ENCODE assay signal across 17 cellular contexts in genomic region chr13:26485786-26486185, GRCh38.
DNase-seq lines count a peak whose midpoint lies in the region; TF ChIP-seq lines count a peak whose summit lies in the region.
"Had no signal": no experiment of that assay in that cellular context is flagged by ENCODE, and none has a peak within 500 bp of the region (broad histone marks: within the 10 kb centered on the region; RNA-seq: fewer than 3 reads in every experiment).

No MANE protein-coding gene starts in this region.

- DNase-seq in NCI-H748 (lab: John Stamatoyannopoulos, UW; ENCODE audit: unreplicated experiment) = peak; percentile 25
- no peak for DNase-seq in NCI-H748 treated with DMSO at 0.1 percent for 48 hours (lab: John Stamatoyannopoulos, UW)
- DNase-seq in dorsolateral prefrontal cortex = peak in 3 of 10 donors; percentile 35 to 61 (median 47)
- DNase-seq in mesendoderm = peak; percentile 37
- DNase-seq in testis = peak; percentile 41
- no peak for DNase-seq in kidney tubule cell (ENCODE audit: low spot score)
- no peak for DNase-seq in CD8-positive, alpha-beta memory T cell
- DNase-seq in NCI-H1105 (lab: John Stamatoyannopoulos, UW) = no peak
- DNase-seq: 8988T; activated CD8-positive, alpha-beta memory T cell treated with anti-CD3 and anti-CD28 coated beads for 24 hours; activated effector memory CD4-positive, alpha-beta T cell treated with anti-CD3 and anti-CD28 coated beads, Interleukin-2, amount 50 U/mL, for 16 hours; DMS79; NCI-H526; pancreas; stimulated activated naive B cell treated with anti-CD40 and anti-IgM and Interleukin-4, amounts not matched to agents 10 μg/mL and 1 μg/mL and 100 μg/mL, for 72 hours; T-cell had no signal

- peaks cover 0 to 2% (median 0%) of the 10 kb centered on the region in 3 donors for H3K36me3 Mint-ChIP-seq in CD8-positive, alpha-beta memory T cell
- H3K36me3 Mint-ChIP-seq: stimulated activated naive B cell treated with anti-CD40 and anti-IgM and Interleukin-4, amounts not matched to agents 10 μg/mL and 1 μg/mL and 100 μg/mL, for 72 hours; T-cell had no signal

- no peaks in the 10 kb centered on the region for H3K9me3 Mint-ChIP-seq in CD8-positive, alpha-beta memory T cell
- H3K9me3 Mint-ChIP-seq: stimulated activated naive B cell treated with anti-CD40 and anti-IgM and Interleukin-4, amounts not matched to agents 10 μg/mL and 1 μg/mL and 100 μg/mL, for 72 hours; T-cell had no signal

- no peak overlapping the region for H3K9ac ChIP-seq in mesendoderm (ENCODE audit: low read length)

- no peak overlapping the region for H3K18ac ChIP-seq in mesendoderm (ENCODE audit: low read length)

- peaks cover 6 to 20% (median 15%) of the 10 kb centered on the region in 3 donors for H3K4me1 Mint-ChIP-seq in CD8-positive, alpha-beta memory T cell
- H3K4me1 Mint-ChIP-seq: stimulated activated naive B cell treated with anti-CD40 and anti-IgM and Interleukin-4, amounts not matched to agents 10 μg/mL and 1 μg/mL and 100 μg/mL, for 72 hours had no signal

- no peak overlapping the region for H3K4me3 Mint-ChIP-seq in CD8-positive, alpha-beta memory T cell
- H3K4me3 Mint-ChIP-seq: IgD-negative memory B cell; stimulated activated naive B cell treated with anti-CD40 and anti-IgM and Interleukin-4, amounts not matched to agents 10 μg/mL and 1 μg/mL and 100 μg/mL, for 72 hours; T-cell had no signal

- no peak for TF ChIP-seq POLR2A in testis (IDR thresholded peaks at IDR 0.05)

- no peaks in the 10 kb centered on the region for H3K36me3 ChIP-seq in mesendoderm (ENCODE audit: control insufficient read depth, insufficient read depth, low read length)
- H3K36me3 ChIP-seq in testis (ENCODE audit: low read depth, missing control alignments) = no peaks in the 10 kb centered on the region
- H3K36me3 ChIP-seq in CD8-positive, alpha-beta memory T cell (ENCODE audit: insufficient read depth, low read length) = no peaks in the 10 kb centered on the region
- H3K36me3 ChIP-seq: pancreas had no signal

- no CpG with 5 or more reads among the region's 9 CpGs for WGBS in mesendoderm (ENCODE audit: extremely low coverage, insufficient coverage, low lambda C conversion rate)
- WGBS in testis, 2 donors = 54 to 63% methylated on average over 9 of the region's 9 CpGs

- CTCF ChIA-PET in CD8-positive, alpha-beta memory T cell (lab: Charles Lee) = no interaction called here

- H3K4me3 ChIP-seq in dorsolateral prefrontal cortex (peak overlapping the region in 6 of 59 donors; percentile 3 to 40 (median 8)), mesendoderm (ENCODE audit: low read length) (no peak overlapping the region), testis (no peak overlapping the region)
- no peak overlapping the region for H3K4me3 ChIP-seq in CD8-positive, alpha-beta memory T cell (ENCODE audit: low read length)
- H3K4me3 ChIP-seq: pancreas had no signal

- H3K56ac ChIP-seq in mesendoderm (ENCODE audit: low read length) = peak overlapping the region; percentile 51

- POLR2A ChIA-PET in CD8-positive, alpha-beta memory T cell (lab: Charles Lee) = no interaction called here

- H3K23ac ChIP-seq in mesendoderm (ENCODE audit: low read length) = no peak overlapping the region

- H3K27me3 Mint-ChIP-seq in CD8-positive, alpha-beta memory T cell = peaks cover 2 to 7% of the 10 kb centered on the region in 2 donors

- no peaks in the 10 kb centered on the region for H3K79me2 ChIP-seq in mesendoderm (ENCODE audit: control insufficient read depth, insufficient read depth, low read length)

- peak overlapping the region in 55 of 59 donors; percentile 19 to 91 (median 75) for H3K27ac ChIP-seq in dorsolateral prefrontal cortex
- no peak overlapping the region for H3K27ac ChIP-seq in mesendoderm (ENCODE audit: low read depth, low read length)
- peak overlapping the region in 1 of 2 donors; percentile 63 for H3K27ac ChIP-seq in testis
- no peak overlapping the region for H3K27ac ChIP-seq in CD8-positive, alpha-beta memory T cell (ENCODE audit: low read depth, low read length)
- H3K27ac ChIP-seq: pancreas had no signal

- H3K4me1 ChIP-seq in mesendoderm (ENCODE audit: control insufficient read depth, low read depth, low read length) = no peaks in the 10 kb centered on the region
- H3K4me1 ChIP-seq in testis = no peaks in the 10 kb centered on the region
- peaks cover 21% of the 10 kb centered on the region for H3K4me1 ChIP-seq in CD8-positive, alpha-beta memory T cell (ENCODE audit: insufficient read depth, low read length)
- H3K4me1 ChIP-seq: pancreas had no signal

- no peak overlapping the region for H3K4me2 ChIP-seq in mesendoderm (ENCODE audit: low read length)

- H4K5ac ChIP-seq in mesendoderm (ENCODE audit: low read length) = no peak overlapping the region

- H4K8ac ChIP-seq in mesendoderm (ENCODE audit: low read depth, low read length) = no peak overlapping the region

- H3K9me3 ChIP-seq in testis = no peaks in the 10 kb centered on the region
- no peaks in the 10 kb centered on the region for H3K9me3 ChIP-seq in CD8-positive, alpha-beta memory T cell (ENCODE audit: low read length)
- H3K9me3 ChIP-seq: pancreas had no signal

- no peak overlapping the region for H2BK15ac ChIP-seq in mesendoderm (replicated peaks; ENCODE audit: low read depth)

- H3K4ac ChIP-seq in mesendoderm (ENCODE audit: low read depth, low read length) = no peak overlapping the region

- H3K27me3 ChIP-seq in dorsolateral prefrontal cortex (no peaks in the 10 kb centered on the region), mesendoderm (ENCODE audit: insufficient read depth, low read length, poor library complexity) (no peaks in the 10 kb centered on the region), testis (no peaks in the 10 kb centered on the region)
- no peaks in the 10 kb centered on the region for H3K27me3 ChIP-seq in CD8-positive, alpha-beta memory T cell (ENCODE audit: insufficient read depth, low read length, poor library complexity, severe bottlenecking)
- H3K27me3 ChIP-seq: pancreas had no signal

- no peak overlapping the region for H2BK5ac ChIP-seq in mesendoderm (ENCODE audit: low read length)

- intact Hi-C loops in dorsolateral prefrontal cortex (cut with DNase I) = loop anchor here in 1 of 2 donors (5.0 kb wide), 1 partner anchor 212 kb away; no protein-coding TSS in a partner anchor
- intact Hi-C loops in testis (cut with DNase I; ENCODE audit: low total_unique reads) = no loop called here

- no peak for TF ChIP-seq CTCF in dorsolateral prefrontal cortex (IDR thresholded peaks at IDR 0.05 in 54 of 56, conservative IDR thresholded peaks at IDR 0.05 in 2 of 56; ENCODE audit: low read depth in 1 of 56, partially characterized antibody in 56 of 56)
- TF ChIP-seq CTCF in testis (IDR thresholded peaks at IDR 0.05) = no peak

- no peak overlapping the region for H3K27ac Mint-ChIP-seq in CD8-positive, alpha-beta memory T cell
- H3K27ac Mint-ChIP-seq: IgD-negative memory B cell; stimulated activated naive B cell treated with anti-CD40 and anti-IgM and Interleukin-4, amounts not matched to agents 10 μg/mL and 1 μg/mL and 100 μg/mL, for 72 hours; T-cell had no signal

- no peak overlapping the region for H2BK120ac ChIP-seq in mesendoderm (ENCODE audit: low read depth, low read length)

- H2AK5ac ChIP-seq in mesendoderm (ENCODE audit: low read length) = no peak overlapping the region

- no peaks in the 10 kb centered on the region for H3K79me1 ChIP-seq in mesendoderm (ENCODE audit: low read length)

Comparison
In these comparisons a context has a peak if more than half of its experiments do, and no peak if none do; other contexts are left out.
1. DNase-seq: peak in NCI-H748 (single experiment), mesendoderm (single experiment) and testis (single experiment); none in NCI-H748 treated with DMSO at 0.1 percent for 48 hours (single experiment), kidney tubule cell (single experiment), CD8-positive, alpha-beta memory T cell (0 of 5) and NCI-H1105 (single experiment).
2. H3K27ac ChIP-seq: peak in dorsolateral prefrontal cortex (55 of 59); none in mesendoderm (single experiment) and CD8-positive, alpha-beta memory T cell (single experiment).